1 cellular context compared by ENCODE assay signal in the genomic region with DNA sequence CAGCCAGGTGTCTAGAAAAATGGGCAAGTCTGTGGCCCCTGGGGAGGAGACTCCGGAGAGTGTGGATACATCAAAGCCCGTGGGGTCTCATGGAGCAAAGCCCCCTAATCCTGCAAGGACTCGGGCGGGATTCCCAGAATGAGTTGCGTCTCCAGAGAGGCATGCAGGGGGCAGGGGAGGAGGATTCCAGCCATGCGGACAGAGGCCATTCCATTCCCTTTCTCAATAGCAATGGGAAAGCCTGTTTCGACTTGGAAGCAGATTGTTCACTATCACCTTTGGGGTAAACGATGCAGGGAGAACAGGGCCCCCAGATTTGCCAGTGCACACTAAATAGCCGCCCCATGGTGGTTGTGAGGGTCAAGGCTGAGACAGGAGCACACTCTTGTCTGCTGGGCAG.
TF ChIP-seq lines count a peak whose summit lies in the region.

No MANE protein-coding gene starts in this region.

TF ChIP-seq in GM23338, 12 proteins besides CTCF, POLR2A, EP300 and RAD21 (continued from another document):
- TF ChIP-seq, protein P1, sequence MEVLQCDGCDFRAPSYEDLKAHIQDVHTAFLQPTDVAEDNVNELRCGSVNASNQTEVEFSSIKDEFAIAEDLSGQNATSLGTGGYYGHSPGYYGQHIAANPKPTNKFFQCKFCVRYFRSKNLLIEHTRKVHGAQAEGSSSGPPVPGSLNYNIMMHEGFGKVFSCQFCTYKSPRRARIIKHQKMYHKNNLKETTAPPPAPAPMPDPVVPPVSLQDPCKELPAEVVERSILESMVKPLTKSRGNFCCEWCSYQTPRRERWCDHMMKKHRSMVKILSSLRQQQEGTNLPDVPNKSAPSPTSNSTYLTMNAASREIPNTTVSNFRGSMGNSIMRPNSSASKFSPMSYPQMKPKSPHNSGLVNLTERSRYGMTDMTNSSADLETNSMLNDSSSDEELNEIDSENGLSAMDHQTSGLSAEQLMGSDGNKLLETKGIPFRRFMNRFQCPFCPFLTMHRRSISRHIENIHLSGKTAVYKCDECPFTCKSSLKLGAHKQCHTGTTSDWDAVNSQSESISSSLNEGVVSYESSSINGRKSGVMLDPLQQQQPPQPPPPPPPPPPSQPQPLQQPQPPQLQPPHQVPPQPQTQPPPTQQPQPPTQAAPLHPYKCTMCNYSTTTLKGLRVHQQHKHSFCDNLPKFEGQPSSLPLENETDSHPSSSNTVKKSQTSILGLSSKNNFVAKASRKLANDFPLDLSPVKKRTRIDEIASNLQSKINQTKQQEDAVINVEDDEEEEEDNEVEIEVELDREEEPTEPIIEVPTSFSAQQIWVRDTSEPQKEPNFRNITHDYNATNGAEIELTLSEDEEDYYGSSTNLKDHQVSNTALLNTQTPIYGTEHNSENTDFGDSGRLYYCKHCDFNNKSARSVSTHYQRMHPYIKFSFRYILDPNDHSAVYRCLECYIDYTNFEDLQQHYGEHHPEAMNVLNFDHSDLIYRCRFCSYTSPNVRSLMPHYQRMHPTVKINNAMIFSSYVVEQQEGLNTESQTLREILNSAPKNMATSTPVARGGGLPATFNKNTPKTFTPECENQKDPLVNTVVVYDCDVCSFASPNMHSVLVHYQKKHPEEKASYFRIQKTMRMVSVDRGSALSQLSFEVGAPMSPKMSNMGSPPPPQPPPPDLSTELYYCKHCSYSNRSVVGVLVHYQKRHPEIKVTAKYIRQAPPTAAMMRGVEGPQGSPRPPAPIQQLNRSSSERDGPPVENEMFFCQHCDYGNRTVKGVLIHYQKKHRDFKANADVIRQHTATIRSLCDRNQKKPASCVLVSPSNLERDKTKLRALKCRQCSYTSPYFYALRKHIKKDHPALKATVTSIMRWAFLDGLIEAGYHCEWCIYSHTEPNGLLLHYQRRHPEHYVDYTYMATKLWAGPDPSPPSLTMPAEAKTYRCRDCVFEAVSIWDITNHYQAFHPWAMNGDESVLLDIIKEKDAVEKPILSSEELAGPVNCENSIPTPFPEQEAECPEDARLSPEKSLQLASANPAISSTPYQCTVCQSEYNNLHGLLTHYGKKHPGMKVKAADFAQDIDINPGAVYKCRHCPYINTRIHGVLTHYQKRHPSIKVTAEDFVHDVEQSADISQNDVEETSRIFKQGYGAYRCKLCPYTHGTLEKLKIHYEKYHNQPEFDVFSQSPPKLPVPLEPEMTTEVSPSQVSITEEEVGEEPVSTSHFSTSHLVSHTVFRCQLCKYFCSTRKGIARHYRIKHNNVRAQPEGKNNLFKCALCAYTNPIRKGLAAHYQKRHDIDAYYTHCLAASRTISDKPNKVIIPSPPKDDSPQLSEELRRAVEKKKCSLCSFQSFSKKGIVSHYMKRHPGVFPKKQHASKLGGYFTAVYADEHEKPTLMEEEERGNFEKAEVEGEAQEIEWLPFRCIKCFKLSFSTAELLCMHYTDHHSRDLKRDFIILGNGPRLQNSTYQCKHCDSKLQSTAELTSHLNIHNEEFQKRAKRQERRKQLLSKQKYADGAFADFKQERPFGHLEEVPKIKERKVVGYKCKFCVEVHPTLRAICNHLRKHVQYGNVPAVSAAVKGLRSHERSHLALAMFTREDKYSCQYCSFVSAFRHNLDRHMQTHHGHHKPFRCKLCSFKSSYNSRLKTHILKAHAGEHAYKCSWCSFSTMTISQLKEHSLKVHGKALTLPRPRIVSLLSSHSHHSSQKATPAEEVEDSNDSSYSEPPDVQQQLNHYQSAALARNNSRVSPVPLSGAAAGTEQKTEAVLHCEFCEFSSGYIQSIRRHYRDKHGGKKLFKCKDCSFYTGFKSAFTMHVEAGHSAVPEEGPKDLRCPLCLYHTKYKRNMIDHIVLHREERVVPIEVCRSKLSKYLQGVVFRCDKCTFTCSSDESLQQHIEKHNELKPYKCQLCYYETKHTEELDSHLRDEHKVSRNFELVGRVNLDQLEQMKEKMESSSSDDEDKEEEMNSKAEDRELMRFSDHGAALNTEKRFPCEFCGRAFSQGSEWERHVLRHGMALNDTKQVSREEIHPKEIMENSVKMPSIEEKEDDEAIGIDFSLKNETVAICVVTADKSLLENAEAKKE (CRISPR knock-in tag; IDR thresholded peaks at IDR 0.05) = no peak
- no peak for TF ChIP-seq EZH2 (IDR thresholded peaks at IDR 0.05; ENCODE audit: low read depth, unreplicated experiment)
- no peak for TF ChIP-seq ZNF331 (CRISPR knock-in tag; IDR thresholded peaks at IDR 0.05; ENCODE audit: low read depth)
TF ChIP-seq in GM23338: peak in this region for 0.
